2 cellular contexts compared by ENCODE assay signal in genomic region chr17:27640790-27641189, GRCh38.
TF ChIP-seq lines count a peak whose summit lies in the region.

No MANE protein-coding gene starts in this region.

TF ChIP-seq in HepG2, 621 proteins besides CTCF, POLR2A, EP300 and RAD21 (continues in another document):
- TF ChIP-seq ZNF646 (CRISPR knock-in tag; IDR thresholded peaks at IDR 0.05) (no peak), SATB2 (CRISPR knock-in tag; IDR thresholded peaks at IDR 0.05) (no peak), STAT6 (CRISPR knock-in tag; IDR thresholded peaks at IDR 0.05; ENCODE audit: borderline replicate concordance) (no peak), ZKSCAN5 (CRISPR knock-in tag; IDR thresholded peaks at IDR 0.05) (no peak), ZNF282 (IDR thresholded peaks at IDR 0.05; ENCODE audit: partially characterized antibody) (no peak), KDM3A (CRISPR knock-in tag; IDR thresholded peaks at IDR 0.05; ENCODE audit: low read depth) (no peak), DDIT3 (CRISPR knock-in tag; IDR thresholded peaks at IDR 0.05) (no peak), NR2F6 (IDR thresholded peaks at IDR 0.05) (no peak), NR2F6 (CRISPR knock-in tag; IDR thresholded peaks at IDR 0.05) (0 out of 2 replicates have a peak, but pooled peaks have one; percentile 2)
- TF ChIP-seq, protein P1, sequence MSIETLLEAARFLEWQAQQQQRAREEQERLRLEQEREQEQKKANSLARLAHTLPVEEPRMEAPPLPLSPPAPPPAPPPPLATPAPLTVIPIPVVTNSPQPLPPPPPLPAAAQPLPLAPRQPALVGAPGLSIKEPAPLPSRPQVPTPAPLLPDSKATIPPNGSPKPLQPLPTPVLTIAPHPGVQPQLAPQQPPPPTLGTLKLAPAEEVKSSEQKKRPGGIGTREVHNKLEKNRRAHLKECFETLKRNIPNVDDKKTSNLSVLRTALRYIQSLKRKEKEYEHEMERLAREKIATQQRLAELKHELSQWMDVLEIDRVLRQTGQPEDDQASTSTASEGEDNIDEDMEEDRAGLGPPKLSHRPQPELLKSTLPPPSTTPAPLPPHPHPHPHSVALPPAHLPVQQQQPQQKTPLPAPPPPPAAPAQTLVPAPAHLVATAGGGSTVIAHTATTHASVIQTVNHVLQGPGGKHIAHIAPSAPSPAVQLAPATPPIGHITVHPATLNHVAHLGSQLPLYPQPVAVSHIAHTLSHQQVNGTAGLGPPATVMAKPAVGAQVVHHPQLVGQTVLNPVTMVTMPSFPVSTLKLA (IDR thresholded peaks at IDR 0.05) = no peak
- TF ChIP-seq, protein P2, sequence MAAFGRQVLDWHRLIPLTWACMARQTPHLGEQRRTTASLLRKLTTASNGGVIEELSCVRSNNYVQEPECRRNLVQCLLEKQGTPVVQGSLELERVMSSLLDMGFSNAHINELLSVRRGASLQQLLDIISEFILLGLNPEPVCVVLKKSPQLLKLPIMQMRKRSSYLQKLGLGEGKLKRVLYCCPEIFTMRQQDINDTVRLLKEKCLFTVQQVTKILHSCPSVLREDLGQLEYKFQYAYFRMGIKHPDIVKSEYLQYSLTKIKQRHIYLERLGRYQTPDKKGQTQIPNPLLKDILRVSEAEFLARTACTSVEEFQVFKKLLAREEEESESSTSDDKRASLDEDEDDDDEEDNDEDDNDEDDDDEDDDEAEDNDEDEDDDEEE (CRISPR knock-in tag; IDR thresholded peaks at IDR 0.05) = no peak

TF ChIP-seq in HEK293, 187 proteins besides CTCF, POLR2A, EP300 and RAD21:
- TF ChIP-seq, protein P3, sequence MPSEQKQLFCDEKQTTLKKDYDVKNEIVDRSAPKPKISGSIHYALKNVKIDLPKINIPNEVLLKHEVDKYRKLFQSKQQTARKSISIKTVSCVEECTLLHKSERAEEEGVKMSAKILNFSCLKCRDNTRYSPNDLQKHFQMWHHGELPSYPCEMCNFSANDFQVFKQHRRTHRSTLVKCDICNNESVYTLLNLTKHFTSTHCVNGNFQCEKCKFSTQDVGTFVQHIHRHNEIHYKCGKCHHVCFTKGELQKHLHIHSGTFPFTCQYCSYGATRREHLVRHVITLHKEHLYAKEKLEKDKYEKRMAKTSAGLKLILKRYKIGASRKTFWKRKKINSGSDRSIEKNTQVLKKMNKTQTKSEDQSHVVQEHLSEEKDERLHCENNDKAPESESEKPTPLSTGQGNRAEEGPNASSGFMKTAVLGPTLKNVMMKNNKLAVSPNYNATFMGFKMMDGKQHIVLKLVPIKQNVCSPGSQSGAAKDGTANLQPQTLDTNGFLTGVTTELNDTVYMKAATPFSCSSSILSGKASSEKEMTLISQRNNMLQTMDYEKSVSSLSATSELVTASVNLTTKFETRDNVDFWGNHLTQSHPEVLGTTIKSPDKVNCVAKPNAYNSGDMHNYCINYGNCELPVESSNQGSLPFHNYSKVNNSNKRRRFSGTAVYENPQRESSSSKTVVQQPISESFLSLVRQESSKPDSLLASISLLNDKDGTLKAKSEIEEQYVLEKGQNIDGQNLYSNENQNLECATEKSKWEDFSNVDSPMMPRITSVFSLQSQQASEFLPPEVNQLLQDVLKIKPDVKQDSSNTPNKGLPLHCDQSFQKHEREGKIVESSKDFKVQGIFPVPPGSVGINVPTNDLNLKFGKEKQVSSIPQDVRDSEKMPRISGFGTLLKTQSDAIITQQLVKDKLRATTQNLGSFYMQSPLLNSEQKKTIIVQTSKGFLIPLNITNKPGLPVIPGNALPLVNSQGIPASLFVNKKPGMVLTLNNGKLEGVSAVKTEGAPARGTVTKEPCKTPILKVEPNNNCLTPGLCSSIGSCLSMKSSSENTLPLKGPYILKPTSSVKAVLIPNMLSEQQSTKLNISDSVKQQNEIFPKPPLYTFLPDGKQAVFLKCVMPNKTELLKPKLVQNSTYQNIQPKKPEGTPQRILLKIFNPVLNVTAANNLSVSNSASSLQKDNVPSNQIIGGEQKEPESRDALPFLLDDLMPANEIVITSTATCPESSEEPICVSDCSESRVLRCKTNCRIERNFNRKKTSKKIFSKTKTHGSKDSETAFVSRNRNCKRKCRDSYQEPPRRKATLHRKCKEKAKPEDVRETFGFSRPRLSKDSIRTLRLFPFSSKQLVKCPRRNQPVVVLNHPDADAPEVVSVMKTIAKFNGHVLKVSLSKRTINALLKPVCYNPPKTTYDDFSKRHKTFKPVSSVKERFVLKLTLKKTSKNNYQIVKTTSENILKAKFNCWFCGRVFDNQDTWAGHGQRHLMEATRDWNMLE (tag by site-specific recombination; conservative IDR thresholded peaks at IDR 0.05; ENCODE audit: low read depth) = no peak
- no peak for TF ChIP-seq PBX3 (CRISPR knock-in tag; IDR thresholded peaks at IDR 0.05)
- no peak for TF ChIP-seq ZSCAN18 (tag by site-specific recombination; IDR thresholded peaks at IDR 0.05)
- TF ChIP-seq ZNF292 (tag by site-specific recombination; IDR thresholded peaks at IDR 0.05; ENCODE audit: borderline replicate concordance, low read depth) = no peak
- no peak for TF ChIP-seq ATF2 (tag by site-specific recombination; IDR thresholded peaks at IDR 0.05; ENCODE audit: low read depth)
- TF ChIP-seq ZNF623 (tag by site-specific recombination; IDR thresholded peaks at IDR 0.05) = no peak
- peak; percentile 94 for TF ChIP-seq SCRT2 (tag by site-specific recombination; IDR thresholded peaks at IDR 0.05)
- TF ChIP-seq, protein P4, sequence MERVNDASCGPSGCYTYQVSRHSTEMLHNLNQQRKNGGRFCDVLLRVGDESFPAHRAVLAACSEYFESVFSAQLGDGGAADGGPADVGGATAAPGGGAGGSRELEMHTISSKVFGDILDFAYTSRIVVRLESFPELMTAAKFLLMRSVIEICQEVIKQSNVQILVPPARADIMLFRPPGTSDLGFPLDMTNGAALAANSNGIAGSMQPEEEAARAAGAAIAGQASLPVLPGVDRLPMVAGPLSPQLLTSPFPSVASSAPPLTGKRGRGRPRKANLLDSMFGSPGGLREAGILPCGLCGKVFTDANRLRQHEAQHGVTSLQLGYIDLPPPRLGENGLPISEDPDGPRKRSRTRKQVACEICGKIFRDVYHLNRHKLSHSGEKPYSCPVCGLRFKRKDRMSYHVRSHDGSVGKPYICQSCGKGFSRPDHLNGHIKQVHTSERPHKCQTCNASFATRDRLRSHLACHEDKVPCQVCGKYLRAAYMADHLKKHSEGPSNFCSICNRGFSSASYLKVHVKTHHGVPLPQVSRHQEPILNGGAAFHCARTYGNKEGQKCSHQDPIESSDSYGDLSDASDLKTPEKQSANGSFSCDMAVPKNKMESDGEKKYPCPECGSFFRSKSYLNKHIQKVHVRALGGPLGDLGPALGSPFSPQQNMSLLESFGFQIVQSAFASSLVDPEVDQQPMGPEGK (tag by site-specific recombination; IDR thresholded peaks at IDR 0.05) = no peak
- TF ChIP-seq ZNF223 (tag by site-specific recombination; IDR thresholded peaks at IDR 0.05) = no peak
- peak; percentile 34; the same call in 1 of the 2 replicates for TF ChIP-seq SCRT1 (tag by site-specific recombination; IDR thresholded peaks at IDR 0.05; ENCODE audit: borderline replicate concordance)
- no peak for TF ChIP-seq ZNF621 (tag by site-specific recombination; IDR thresholded peaks at IDR 0.05)
